1 cellular context compared by ENCODE assay signal in the genomic region with DNA sequence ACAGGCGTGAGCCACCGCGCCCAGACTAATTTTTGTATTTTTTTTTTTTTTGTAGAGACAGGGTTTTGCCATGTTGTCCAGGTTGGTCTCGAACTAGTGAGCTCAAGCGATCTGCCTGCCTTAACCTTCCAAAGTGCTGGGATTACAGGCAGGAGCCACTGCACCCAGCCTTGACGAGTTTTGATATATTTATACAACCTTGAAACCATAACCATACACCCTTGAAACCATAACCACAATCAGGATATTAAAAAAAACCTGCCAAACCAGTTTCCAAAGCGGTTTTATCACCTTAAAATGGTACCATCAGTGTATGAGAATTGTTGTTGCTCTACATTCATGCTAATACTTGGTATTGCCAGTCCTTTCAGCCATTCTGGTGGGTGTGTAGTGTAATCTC.
TF ChIP-seq lines count a peak whose summit lies in the region.

No MANE protein-coding gene starts in this region.

TF ChIP-seq in GM23338, 12 proteins besides CTCF, POLR2A, EP300 and RAD21 (continued from another document):
- TF ChIP-seq, protein P1, sequence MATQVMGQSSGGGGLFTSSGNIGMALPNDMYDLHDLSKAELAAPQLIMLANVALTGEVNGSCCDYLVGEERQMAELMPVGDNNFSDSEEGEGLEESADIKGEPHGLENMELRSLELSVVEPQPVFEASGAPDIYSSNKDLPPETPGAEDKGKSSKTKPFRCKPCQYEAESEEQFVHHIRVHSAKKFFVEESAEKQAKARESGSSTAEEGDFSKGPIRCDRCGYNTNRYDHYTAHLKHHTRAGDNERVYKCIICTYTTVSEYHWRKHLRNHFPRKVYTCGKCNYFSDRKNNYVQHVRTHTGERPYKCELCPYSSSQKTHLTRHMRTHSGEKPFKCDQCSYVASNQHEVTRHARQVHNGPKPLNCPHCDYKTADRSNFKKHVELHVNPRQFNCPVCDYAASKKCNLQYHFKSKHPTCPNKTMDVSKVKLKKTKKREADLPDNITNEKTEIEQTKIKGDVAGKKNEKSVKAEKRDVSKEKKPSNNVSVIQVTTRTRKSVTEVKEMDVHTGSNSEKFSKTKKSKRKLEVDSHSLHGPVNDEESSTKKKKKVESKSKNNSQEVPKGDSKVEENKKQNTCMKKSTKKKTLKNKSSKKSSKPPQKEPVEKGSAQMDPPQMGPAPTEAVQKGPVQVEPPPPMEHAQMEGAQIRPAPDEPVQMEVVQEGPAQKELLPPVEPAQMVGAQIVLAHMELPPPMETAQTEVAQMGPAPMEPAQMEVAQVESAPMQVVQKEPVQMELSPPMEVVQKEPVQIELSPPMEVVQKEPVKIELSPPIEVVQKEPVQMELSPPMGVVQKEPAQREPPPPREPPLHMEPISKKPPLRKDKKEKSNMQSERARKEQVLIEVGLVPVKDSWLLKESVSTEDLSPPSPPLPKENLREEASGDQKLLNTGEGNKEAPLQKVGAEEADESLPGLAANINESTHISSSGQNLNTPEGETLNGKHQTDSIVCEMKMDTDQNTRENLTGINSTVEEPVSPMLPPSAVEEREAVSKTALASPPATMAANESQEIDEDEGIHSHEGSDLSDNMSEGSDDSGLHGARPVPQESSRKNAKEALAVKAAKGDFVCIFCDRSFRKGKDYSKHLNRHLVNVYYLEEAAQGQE (IDR thresholded peaks at IDR 0.05; ENCODE audit: unreplicated experiment), result no peak
- TF ChIP-seq EZH2 (IDR thresholded peaks at IDR 0.05; ENCODE audit: low read depth, unreplicated experiment) (no peak), ZNF114 (CRISPR knock-in tag; IDR thresholded peaks at IDR 0.05) (no peak)
TF ChIP-seq in GM23338: peak in this region for 0.
